40 cellular contexts compared by ENCODE assay signal in the genomic region with DNA sequence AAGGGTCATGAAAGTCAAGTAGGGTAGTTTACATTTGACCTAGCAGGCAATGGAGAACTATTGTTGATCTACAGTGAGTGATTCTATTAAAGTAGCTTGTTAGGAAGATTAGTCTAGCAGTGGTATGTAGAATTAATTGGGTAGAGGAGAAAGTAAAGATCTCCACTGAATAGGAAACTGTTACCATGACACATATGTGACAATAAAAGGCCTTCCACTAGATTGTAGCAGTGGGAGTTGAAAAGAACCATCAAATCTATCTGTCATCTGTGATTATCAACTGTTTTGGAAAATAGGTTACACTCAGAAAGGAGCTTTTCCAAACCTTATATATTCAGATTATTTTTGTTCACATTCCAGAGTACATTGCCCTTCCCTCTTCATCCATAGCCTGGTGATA.
"Had no signal": no experiment of that assay in that cellular context is flagged by ENCODE, and none has a peak within 500 bp of the region (broad histone marks: within the 10 kb centered on the region; RNA-seq: fewer than 3 reads in every experiment).

No MANE protein-coding gene starts in this region.

- H3K27me3 ChIP-seq: adrenal gland, body of pancreas, brain microvascular endothelial cell, cardiac muscle cell had no signal

- H3K4me3 ChIP-seq: adrenal gland, body of pancreas, cardiac muscle cell had no signal

- H3K9me3 ChIP-seq: adrenal gland, body of pancreas had no signal

- H3K4me3 Mint-ChIP-seq: activated B cell treated with CpG ODN at 0.5 μM for 24 hours; activated CD4-positive, alpha-beta memory T cell treated with anti-CD3 and anti-CD28 coated beads, Interleukin-2, amount 10 ng/mL, durations not matched to agents 7 days and 5 days; activated CD4-positive, alpha-beta T cell treated with anti-CD3 and anti-CD28 coated beads for 36 hours; activated CD4-positive, alpha-beta T cell treated with anti-CD3 and anti-CD28 coated beads, Interleukin-2, amount 10 ng/mL, durations not matched to agents 7 days and 5 days; activated CD8-positive, alpha-beta memory T cell treated with anti-CD3 and anti-CD28 coated beads, Interleukin-2, amount 10 ng/mL, durations not matched to agents 7 days and 5 days; activated CD8-positive, alpha-beta T cell treated with anti-CD3 and anti-CD28 coated beads, Interleukin-2, amount 10 ng/mL, durations not matched to agents 7 days and 5 days; activated naive CD4-positive, alpha-beta T cell treated with anti-CD3 and anti-CD28 coated beads for 36 hours; activated naive CD8-positive, alpha-beta T cell treated with anti-CD3 and anti-CD28 coated beads for 36 hours; activated T-cell treated with anti-CD3 and anti-CD28 coated beads, Interleukin-2, amount 50 U/mL, for 4 hours; activated T-cell treated with anti-CD3 and anti-CD28 coated beads, Interleukin-2, amount 50 U/mL, for 72 hours; activated T-helper 1 cell treated with anti-CD3 and anti-CD28 coated beads, Interleukin-12 subunit alpha, Interleukin-12 subunit beta, Interleukin-2, Interleukin-4 antibody, amounts not matched to agents 30 ng/mL and 10 ng/mL and 1 ng/mL, durations not matched to agents 14 hours and 24 hours and 36 hours; activated T-helper 17 cell treated with anti-CD3 and anti-CD28 coated beads, Interleukin-2, amount 50 U/mL, for 72 hours; central memory CD8-positive, alpha-beta T cell; T-cell; T-helper 17 cell had no signal

- H3K27ac ChIP-seq: adrenal gland, body of pancreas, brain microvascular endothelial cell, cardiac muscle cell, VCaP had no signal

- H3K9me3 Mint-ChIP-seq: activated CD4-positive, alpha-beta T cell treated with anti-CD3 and anti-CD28 coated beads, Interleukin-2, amount 10 ng/mL, durations not matched to agents 7 days and 5 days; activated T-helper 1 cell treated with anti-CD3 and anti-CD28 coated beads, Interleukin-12 subunit alpha, Interleukin-12 subunit beta, Interleukin-2, Interleukin-4 antibody, amounts not matched to agents 30 ng/mL and 10 ng/mL and 1 ng/mL, durations not matched to agents 14 hours and 24 hours and 36 hours had no signal

- H3K4me1 ChIP-seq: adrenal gland, body of pancreas had no signal

- H3K36me3 Mint-ChIP-seq: activated CD8-positive, alpha-beta memory T cell treated with anti-CD3 and anti-CD28 coated beads, Interleukin-2, amount 10 ng/mL, durations not matched to agents 7 days and 5 days; activated naive CD8-positive, alpha-beta T cell treated with anti-CD3 and anti-CD28 coated beads for 36 hours; T-cell had no signal

- H3K27ac Mint-ChIP-seq: activated B cell treated with CpG ODN at 0.5 μM for 24 hours; activated CD4-positive, alpha-beta memory T cell treated with anti-CD3 and anti-CD28 coated beads, Interleukin-2, amount 10 ng/mL, durations not matched to agents 7 days and 5 days; activated CD4-positive, alpha-beta T cell treated with anti-CD3 and anti-CD28 coated beads for 36 hours; activated CD4-positive, alpha-beta T cell treated with anti-CD3 and anti-CD28 coated beads, Interleukin-2, amount 10 ng/mL, durations not matched to agents 7 days and 5 days; activated CD8-positive, alpha-beta memory T cell treated with anti-CD3 and anti-CD28 coated beads, Interleukin-2, amount 10 ng/mL, durations not matched to agents 7 days and 5 days; activated CD8-positive, alpha-beta T cell treated with anti-CD3 and anti-CD28 coated beads, Interleukin-2, amount 10 ng/mL, durations not matched to agents 7 days and 5 days; activated naive CD4-positive, alpha-beta T cell treated with anti-CD3 and anti-CD28 coated beads for 36 hours; activated naive CD4-positive, alpha-beta T cell treated with anti-CD3 and anti-CD28 coated beads, Interleukin-2, amount 50 U/mL, for 72 hours; activated naive CD8-positive, alpha-beta T cell treated with anti-CD3 and anti-CD28 coated beads for 36 hours; activated T-cell treated with anti-CD3 and anti-CD28 coated beads, Interleukin-2, amount 50 U/mL, for 72 hours; activated T-helper 1 cell treated with anti-CD3 and anti-CD28 coated beads, Interleukin-12 subunit alpha, Interleukin-12 subunit beta, Interleukin-2, Interleukin-4 antibody, amounts not matched to agents 30 ng/mL and 10 ng/mL and 1 ng/mL, durations not matched to agents 14 hours and 24 hours and 36 hours; activated T-helper 17 cell treated with anti-CD3 and anti-CD28 coated beads, Interleukin-2, amount 50 U/mL, for 72 hours; T-cell; T-helper 17 cell had no signal

- H3K36me3 ChIP-seq: adrenal gland, brain microvascular endothelial cell, cardiac muscle cell had no signal

- ATAC-seq: activated CD4-positive, alpha-beta T cell treated with anti-CD3 and anti-CD28 coated beads for 36 hours; activated CD4-positive, CD25-positive, alpha-beta regulatory T cell treated with anti-CD3 and anti-CD28 coated beads, Interleukin-2, amount 50 U/mL, for 24 hours; activated CD8-positive, alpha-beta memory T cell treated with anti-CD3 and anti-CD28 coated beads, Interleukin-2, amount 10 ng/mL, durations not matched to agents 7 days and 5 days; activated CD8-positive, alpha-beta T cell treated with anti-CD3 and anti-CD28 coated beads, Interleukin-2, amount 10 ng/mL, durations not matched to agents 7 days and 5 days; activated naive CD4-positive, alpha-beta T cell treated with anti-CD3 and anti-CD28 coated beads, Interleukin-2, amount 50 U/mL, for 72 hours; activated T-cell treated with anti-CD3 and anti-CD28 coated beads, Interleukin-2, amount 50 U/mL, for 4 hours; activated T-cell treated with anti-CD3 and anti-CD28 coated beads, Interleukin-2, amount 50 U/mL, for 72 hours; activated T-helper 17 cell treated with anti-CD3 and anti-CD28 coated beads, Interleukin-2, amount 50 U/mL, for 72 hours; body of pancreas; T-cell; T-helper 17 cell had no signal

- DNase-seq: activated B cell treated with CpG ODN at 0.5 μM for 24 hours; activated CD4-positive, alpha-beta memory T cell treated with anti-CD3 and anti-CD28 coated beads, Interleukin-2, amount 10 ng/mL, durations not matched to agents 7 days and 5 days; activated CD4-positive, alpha-beta T cell treated with anti-CD3 and anti-CD28 coated beads for 1 hour; activated CD4-positive, alpha-beta T cell treated with anti-CD3 and anti-CD28 coated beads for 36 hours; activated CD4-positive, alpha-beta T cell treated with anti-CD3 and anti-CD28 coated beads for 48 hours; activated CD4-positive, alpha-beta T cell treated with anti-CD3 and anti-CD28 coated beads, Interleukin-2, amount 10 ng/mL, durations not matched to agents 7 days and 5 days; activated CD4-positive, alpha-beta T cell treated with anti-CD3 and anti-CD28 coated beads, Interleukin-2, amount 50 U/mL, for 48 hours; activated CD8-positive, alpha-beta memory T cell treated with anti-CD3 and anti-CD28 coated beads for 24 hours; activated CD8-positive, alpha-beta memory T cell treated with anti-CD3 and anti-CD28 coated beads, Interleukin-2, amount 10 ng/mL, durations not matched to agents 7 days and 5 days; activated CD8-positive, alpha-beta T cell treated with anti-CD3 and anti-CD28 coated beads, Interleukin-2, amount 10 ng/mL, durations not matched to agents 7 days and 5 days; activated effector memory CD4-positive, alpha-beta T cell treated with anti-CD3 and anti-CD28 coated beads, Interleukin-2, amount 50 U/mL, for 16 hours; activated gamma-delta T cell treated with Interleukin-2 at 50 U/mL for 16 hours; activated naive CD4-positive, alpha-beta T cell; activated naive CD4-positive, alpha-beta T cell treated with anti-CD3 and anti-CD28 coated beads for 36 hours; activated naive CD4-positive, alpha-beta T cell treated with anti-CD3 and anti-CD28 coated beads, Interleukin-2, amount 50 U/mL, for 16 hours; activated naive CD8-positive, alpha-beta T cell treated with anti-CD3 and anti-CD28 coated beads for 36 hours; activated T-cell treated with anti-CD3 and anti-CD28 coated beads for 4 hours; activated T-cell treated with anti-CD3 and anti-CD28 coated beads, Interleukin-2, amount 50 U/mL, for 1 hour; activated T-cell treated with anti-CD3 and anti-CD28 coated beads, Interleukin-2, amount 50 U/mL, for 4 hours; activated T-cell treated with anti-CD3 and anti-CD28 coated beads, Interleukin-2, amount 50 U/mL, for 72 hours; adrenal gland; amniotic stem cell; aorta; body of pancreas; brain microvascular endothelial cell; caudate nucleus; cerebellar nuclear complex; T-cell; T-helper 17 cell; T1000 had no signal

- H3K27me3 Mint-ChIP-seq: activated B cell treated with CpG ODN at 0.5 μM for 24 hours; activated CD4-positive, alpha-beta memory T cell treated with anti-CD3 and anti-CD28 coated beads, Interleukin-2, amount 10 ng/mL, durations not matched to agents 7 days and 5 days; activated CD4-positive, alpha-beta T cell treated with anti-CD3 and anti-CD28 coated beads for 36 hours; activated CD4-positive, alpha-beta T cell treated with anti-CD3 and anti-CD28 coated beads, Interleukin-2, amount 10 ng/mL, durations not matched to agents 7 days and 5 days; activated CD8-positive, alpha-beta memory T cell treated with anti-CD3 and anti-CD28 coated beads, Interleukin-2, amount 10 ng/mL, durations not matched to agents 7 days and 5 days; activated naive CD8-positive, alpha-beta T cell treated with anti-CD3 and anti-CD28 coated beads for 36 hours; activated T-helper 17 cell treated with anti-CD3 and anti-CD28 coated beads, Interleukin-2, amount 50 U/mL, for 72 hours; central memory CD8-positive, alpha-beta T cell; T-cell; T-helper 17 cell had no signal

- FAIRE-seq: astrocyte, bronchial epithelial cell, TTC549 had no signal

- H3K4me1 Mint-ChIP-seq: activated CD4-positive, alpha-beta memory T cell treated with anti-CD3 and anti-CD28 coated beads, Interleukin-2, amount 10 ng/mL, durations not matched to agents 7 days and 5 days; activated CD4-positive, alpha-beta T cell treated with anti-CD3 and anti-CD28 coated beads for 36 hours; activated CD4-positive, alpha-beta T cell treated with anti-CD3 and anti-CD28 coated beads, Interleukin-2, amount 10 ng/mL, durations not matched to agents 7 days and 5 days; activated CD8-positive, alpha-beta memory T cell treated with anti-CD3 and anti-CD28 coated beads, Interleukin-2, amount 10 ng/mL, durations not matched to agents 7 days and 5 days; activated naive CD8-positive, alpha-beta T cell treated with anti-CD3 and anti-CD28 coated beads for 36 hours; activated T-helper 17 cell treated with anti-CD3 and anti-CD28 coated beads, Interleukin-2, amount 50 U/mL, for 72 hours; central memory CD8-positive, alpha-beta T cell; T-cell; T-helper 17 cell had no signal
